ENCODE assay signal across 33 cellular contexts in the genomic region with DNA sequence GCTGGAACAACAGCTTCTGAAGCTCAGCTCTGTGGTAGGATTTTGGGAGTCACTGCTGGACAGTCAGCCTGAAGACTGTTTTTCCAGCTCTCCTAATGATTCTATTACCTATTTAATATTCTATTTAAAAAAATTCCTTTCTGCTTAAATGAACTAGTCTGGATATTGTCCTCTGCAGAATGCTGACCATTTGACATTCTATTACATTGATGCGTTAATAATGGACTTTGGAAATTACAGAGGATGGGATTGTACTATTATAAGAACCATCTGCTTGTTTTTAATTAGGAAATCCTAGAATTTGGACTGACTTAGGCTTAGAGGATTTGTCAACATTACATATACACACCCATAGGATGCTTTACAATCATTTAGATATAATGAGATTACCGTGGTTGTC. TPM values are rescaled to one million over a fixed set of nuclear protein-coding genes. Genes with fewer than 3 reads are reported as not detected.
"Had no signal": no experiment of that assay in that cellular context is flagged by ENCODE, and none has a peak within 500 bp of the region (broad histone marks: within the 10 kb centered on the region; RNA-seq: fewer than 3 reads in every experiment).

No MANE protein-coding gene starts in this region.

- H3K4me3 ChIP-seq: breast epithelium, dorsolateral prefrontal cortex, gastrocnemius medialis, left ventricle myocardium inferior, lung, ovary, stomach, thyroid gland, upper lobe of left lung had no signal

- ATAC-seq: activated T-cell treated with anti-CD3 and anti-CD28 coated beads, Interleukin-2, amount 50 U/mL, for 4 hours; activated T-helper 17 cell treated with anti-CD3 and anti-CD28 coated beads, Interleukin-2, amount 50 U/mL, for 72 hours; gastrocnemius medialis; sciatic nerve; stimulated activated naive B cell treated with anti-CD40 and anti-IgM and Interleukin-4, amounts not matched to agents 10 μg/mL and 1 μg/mL and 100 μg/mL, for 72 hours; T-helper 17 cell had no signal

- H3K27ac ChIP-seq: breast epithelium, gastrocnemius medialis, left ventricle myocardium inferior, neutrophil, ovary, stomach, upper lobe of left lung had no signal

- H3K9me3 ChIP-seq: breast epithelium, gastrocnemius medialis, left ventricle myocardium inferior, neutrophil, ovary, stomach, thyroid gland, upper lobe of left lung had no signal

- H3K36me3 ChIP-seq: breast epithelium, gastrocnemius medialis, neutrophil, ovary had no signal

- DNase-seq: activated CD4-positive, alpha-beta memory T cell treated with anti-CD3 and anti-CD28 coated beads, Interleukin-2, amount 10 ng/mL, durations not matched to agents 7 days and 5 days; activated CD4-positive, alpha-beta T cell treated with anti-CD3 and anti-CD28 coated beads for 1 hour; activated CD4-positive, alpha-beta T cell treated with anti-CD3 and anti-CD28 coated beads, Interleukin-2, amount 10 ng/mL, durations not matched to agents 7 days and 5 days; activated CD8-positive, alpha-beta memory T cell treated with anti-CD3 and anti-CD28 coated beads, Interleukin-2, amount 50 U/mL, for 48 hours; activated gamma-delta T cell treated with Interleukin-2 at 50 U/mL for 16 hours; activated naive CD4-positive, alpha-beta T cell treated with anti-CD3 and anti-CD28 coated beads, Interleukin-2, amount 50 U/mL, for 16 hours; activated T-cell treated with anti-CD3 and anti-CD28 coated beads, Interleukin-2, amount 50 U/mL, for 4 hours; amniotic stem cell; dorsolateral prefrontal cortex; effector memory CD4-positive, alpha-beta T cell; gastrocnemius medialis; glutamatergic neuron; left ventricle myocardium inferior; naive B cell; nephron progenitor cell; ovary; small intestine; stimulated activated CD4-positive, alpha-beta T cell treated with anti-CD3 and anti-CD28 coated beads, Interleukin-1b, Interleukin-23, amount 100 ng/mL, for 48 hours; stimulated activated naive B cell treated with anti-CD40 and anti-IgM and Interleukin-4, amounts not matched to agents 10 μg/mL and 1 μg/mL and 100 μg/mL, for 72 hours; stomach; T-helper 17 cell; T1000; thyroid gland; upper lobe of left lung had no signal

- H3K27me3 ChIP-seq: breast epithelium, dorsolateral prefrontal cortex, gastrocnemius medialis, ovary, stomach, thyroid gland, upper lobe of left lung had no signal

- FAIRE-seq: colon, small intestine had no signal

RNA-seq across cellular contexts. Expression of gene RAET1E, which starts 53.4 kb away (rescaled TPM):
- total RNA-seq: activated CD4-positive, alpha-beta memory T cell treated with anti-CD3 and anti-CD28 coated beads, Interleukin-2, amount 10 ng/mL, durations not matched to agents 7 days and 5 days; activated CD4-positive, alpha-beta T cell treated with anti-CD3 and anti-CD28 coated beads, Interleukin-2, amount 10 ng/mL, durations not matched to agents 7 days and 5 days; activated T-cell treated with anti-CD3 and anti-CD28 coated beads, Interleukin-2, amount 50 U/mL, for 4 hours; epithelial cell of proximal tubule; progenitor cell of endocrine pancreas; renal cortical epithelial cell; stomach had no signal
